1 cellular context compared by ENCODE assay signal in genomic region chr6:156791261-156791850, GRCh38.
TF ChIP-seq lines count a peak whose summit lies in the region.

No MANE protein-coding gene starts in this region.

TF ChIP-seq in GM12878, 131 proteins besides CTCF, POLR2A, EP300 and RAD21 (continued from another document and continues in another):
- TF ChIP-seq E4F1 (IDR thresholded peaks at IDR 0.05; ENCODE audit: borderline replicate concordance, partially characterized antibody), result no peak
- no peak for TF ChIP-seq JUNB (IDR thresholded peaks at IDR 0.05)
- peak; percentile 51 to 66; a peak in 3 of 4 replicates for TF ChIP-seq BHLHE40 (IDR thresholded peaks at IDR 0.05; ENCODE audit: borderline replicate concordance in 1 of 2, low read depth in 2 of 2, low read length in 1 of 2)
- no peak for TF ChIP-seq TCF7 (IDR thresholded peaks at IDR 0.05; ENCODE audit: borderline replicate concordance)
- TF ChIP-seq RAD51 (IDR thresholded peaks at IDR 0.05), result peak; percentile 94
- TF ChIP-seq WRNIP1 (IDR thresholded peaks at IDR 0.05; ENCODE audit: borderline replicate concordance, low read depth, low read length), result no peak
- TF ChIP-seq NR2F1 (conservative IDR thresholded peaks at IDR 0.05), result peak; percentile 91
- TF ChIP-seq CHD2 (IDR thresholded peaks at IDR 0.05; ENCODE audit: borderline replicate concordance, low read depth, low read length), result no peak
- TF ChIP-seq BACH1 (IDR thresholded peaks at IDR 0.05; ENCODE audit: borderline replicate concordance), result no peak
- TF ChIP-seq SIX5 (IDR thresholded peaks at IDR 0.05; ENCODE audit: low read depth, low read length, severe bottlenecking), result no peak
- TF ChIP-seq FOS (IDR thresholded peaks at IDR 0.05; ENCODE audit: borderline replicate concordance, extremely low read depth, insufficient read length), result no peak
- TF ChIP-seq FOXM1 (IDR thresholded peaks at IDR 0.05; ENCODE audit: low read depth, low read length), result no peak
- TF ChIP-seq SUPT20H (IDR thresholded peaks at IDR 0.05; ENCODE audit: borderline replicate concordance, control insufficient read depth, low read depth, low read length), result no peak
- TF ChIP-seq ZNF622 (IDR thresholded peaks at IDR 0.05), result no peak
- TF ChIP-seq NR2C1 (IDR thresholded peaks at IDR 0.05), result no peak
- no peak for TF ChIP-seq NFXL1 (IDR thresholded peaks at IDR 0.05; ENCODE audit: borderline replicate concordance)
- TF ChIP-seq EED (IDR thresholded peaks at IDR 0.05; ENCODE audit: low read depth), result peak; percentile 55; the same call in 1 of the 2 replicates
- TF ChIP-seq MTA2 (IDR thresholded peaks at IDR 0.05; ENCODE audit: low read depth), result no peak
- no peak for TF ChIP-seq FOXK2 (IDR thresholded peaks at IDR 0.05)
- TF ChIP-seq ZNF687 (IDR thresholded peaks at IDR 0.05), result peak; percentile 57
- no peak for TF ChIP-seq CEBPZ (IDR thresholded peaks at IDR 0.05; ENCODE audit: low read depth, low read length)
- TF ChIP-seq CUX1 (IDR thresholded peaks at IDR 0.05; ENCODE audit: insufficient replicate concordance, low read depth, low read length), result no peak
- TF ChIP-seq ATF3 (IDR thresholded peaks at IDR 0.05; ENCODE audit: borderline replicate concordance, extremely low read depth, low read depth, low read length), result no peak
- no peak for TF ChIP-seq TARDBP (IDR thresholded peaks at IDR 0.05; ENCODE audit: borderline replicate concordance)
- TF ChIP-seq REST (IDR thresholded peaks at IDR 0.05; ENCODE audit: low read depth, low read length), result no peak
- TF ChIP-seq RUNX3 (IDR thresholded peaks at IDR 0.05; ENCODE audit: low read length), result peak; percentile 46; the same call in 1 of the 2 replicates
- TF ChIP-seq PBX3 (IDR thresholded peaks at IDR 0.05; ENCODE audit: insufficient replicate concordance, low read depth, low read length), result no peak
- TF ChIP-seq USF2 (IDR thresholded peaks at IDR 0.05; ENCODE audit: borderline replicate concordance, low read depth, low read length), result peak; percentile 65; the same call in 1 of the 2 replicates
- TF ChIP-seq HDGF (IDR thresholded peaks at IDR 0.05), result no peak
- TF ChIP-seq NKRF (conservative IDR thresholded peaks at IDR 0.05), result no peak
